8 cellular contexts compared by ENCODE assay signal in the genomic region with DNA sequence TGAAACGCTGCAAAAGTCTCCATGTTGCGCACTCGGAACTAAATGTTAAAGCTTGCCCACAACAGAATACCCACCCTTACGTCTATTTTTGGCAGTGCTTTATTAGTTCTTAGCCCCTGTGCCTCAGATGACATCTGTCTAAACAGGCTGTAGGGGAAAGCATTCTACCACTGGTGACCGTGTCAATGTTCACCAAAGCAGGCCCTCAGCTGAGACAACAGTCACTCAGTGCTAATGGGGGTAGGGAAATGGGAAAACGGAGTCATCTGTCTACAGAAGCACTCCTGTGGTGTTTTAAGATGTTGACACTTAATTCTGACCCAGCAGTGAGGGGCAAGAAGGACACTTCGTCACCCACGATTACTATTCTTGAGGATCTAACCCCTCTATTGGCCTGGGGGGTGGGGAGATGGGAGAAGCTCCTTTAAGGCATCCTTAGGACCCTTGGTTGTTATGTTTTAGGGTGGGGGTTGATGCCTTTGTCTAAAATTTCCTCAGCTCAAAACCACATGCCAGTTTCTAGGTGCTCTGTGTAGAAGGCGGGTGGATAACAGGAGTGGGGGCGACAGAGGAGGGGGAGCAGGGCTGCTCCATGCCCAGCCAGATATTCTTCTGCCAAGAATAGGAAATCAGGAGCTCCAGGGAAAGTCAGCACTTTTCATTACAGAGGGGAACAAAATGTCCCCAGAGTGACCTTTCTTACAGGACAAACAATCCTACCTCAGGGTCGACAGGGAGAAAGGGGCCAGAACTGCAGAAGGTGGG.
DNase-seq lines count a peak whose midpoint lies in the region; ATAC-seq and TF ChIP-seq lines count a peak whose summit lies in the region.
"Had no signal": no experiment of that assay in that cellular context is flagged by ENCODE, and none has a peak within 500 bp of the region (broad histone marks: within the 10 kb centered on the region; RNA-seq: fewer than 3 reads in every experiment).

No MANE protein-coding gene starts in this region.

- H3K79me2 ChIP-seq in parathyroid adenoma: no peaks in the 10 kb centered on the region

- no peaks in the 10 kb centered on the region for H3K9me3 ChIP-seq in parathyroid adenoma (ENCODE audit: control insufficient read depth, low read length)

- H2AFZ ChIP-seq in parathyroid adenoma: no peak overlapping the region

- TF ChIP-seq CTCF in LNCaP clone FGC (IDR thresholded peaks at IDR 0.05; ENCODE audit: control insufficient read depth, extremely low read depth, insufficient read depth) (no peak), parathyroid adenoma (IDR thresholded peaks at IDR 0.05) (no peak)

- H3K9ac ChIP-seq in parathyroid adenoma: no peak overlapping the region

- H3K27me3 ChIP-seq in parathyroid adenoma (ENCODE audit: control insufficient read depth, insufficient read depth, low read length): no peaks in the 10 kb centered on the region

- no peaks in the 10 kb centered on the region for H3K36me3 ChIP-seq in parathyroid adenoma (ENCODE audit: control insufficient read depth, insufficient read depth, low read length)

- peak overlapping the region; percentile 53 for H3K4me2 ChIP-seq in parathyroid adenoma (ENCODE audit: low read length)

- DNase-seq in LNCaP clone FGC (ENCODE audit: low read depth) (no peak), epithelial cell of prostate (ENCODE audit: low read depth, low spot score) (no peak), inferior parietal cortex (ENCODE audit: extremely low spot score) (no peak)
- no peak for DNase-seq in activated CD4-positive, alpha-beta T cell treated with anti-CD3 and anti-CD28 coated beads, Interleukin-2, amount 50 U/mL, for 48 hours
- DNase-seq: activated naive CD8-positive, alpha-beta T cell treated with anti-CD3 and anti-CD28 coated beads, Interleukin-2, amount 10 ng/mL, durations not matched to agents 7 days and 5 days; KG1 had no signal

- H3K27ac ChIP-seq in epithelial cell of prostate: peak overlapping the region; percentile 91
- H3K27ac ChIP-seq in parathyroid adenoma: peak overlapping the region; percentile 82

- peaks cover 17% of the 10 kb centered on the region for H3K4me1 ChIP-seq in parathyroid adenoma

- H3K4me3 ChIP-seq in LNCaP clone FGC (ENCODE audit: low read depth, low read length) (0 out of 2 replicates have a peak overlapping the region, but pooled peaks have one; percentile 9), parathyroid adenoma (ENCODE audit: low read depth, low read length) (peak overlapping the region; percentile 64)

- ATAC-seq in GM19328 (IDR thresholded peaks at IDR 0.05; ENCODE audit: unreplicated experiment): no peak
